11 cellular contexts compared by ENCODE assay signal in the genomic region with DNA sequence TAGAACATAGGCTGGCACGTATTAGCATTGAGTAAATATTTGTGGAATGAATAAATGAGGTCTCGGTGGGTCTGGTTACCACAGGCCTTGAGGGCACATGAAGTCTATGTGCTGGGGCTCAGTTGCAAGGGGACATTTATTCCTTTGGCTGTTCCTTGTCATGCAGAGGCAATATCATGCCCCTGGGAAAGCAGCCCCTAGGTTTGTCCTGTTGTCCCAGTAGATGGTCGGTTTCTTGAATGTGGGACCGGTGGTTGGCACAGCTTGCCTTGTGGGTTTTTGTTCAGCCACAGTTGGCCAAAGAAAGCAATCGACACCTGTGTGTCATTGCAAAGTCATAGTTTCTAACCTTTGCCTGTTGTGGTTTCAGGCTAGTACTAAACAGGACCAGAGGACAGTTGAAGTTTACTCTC. TPM values are rescaled to one million over a fixed set of nuclear protein-coding genes. Genes with fewer than 3 reads are reported as not detected.
A peak's percentile ranks its signal among the peaks of the same experiment; 100 is the strongest.
DNase-seq lines count a peak whose midpoint lies in the region; ATAC-seq and TF ChIP-seq lines count a peak whose summit lies in the region.
"Had no signal": no experiment of that assay in that cellular context is flagged by ENCODE, and none has a peak within 500 bp of the region (broad histone marks: within the 10 kb centered on the region; RNA-seq: fewer than 3 reads in every experiment).

No MANE protein-coding gene starts in this region.

- H3K4me1 ChIP-seq in body of pancreas = no peaks in the 10 kb centered on the region

- WGBS in body of pancreas, 2 donors = 88 to 90% methylated on average over 5 of the region's 5 CpGs

- no peaks in the 10 kb centered on the region for H3K9me3 ChIP-seq in body of pancreas

- no peaks in the 10 kb centered on the region for H3K36me3 ChIP-seq in body of pancreas (replicated peaks in 1 of 2; ENCODE audit: insufficient read depth in 1 of 2, low read depth in 2 of 2)
- H3K36me3 ChIP-seq: brain microvascular endothelial cell had no signal

- H3K27me3 Mint-ChIP-seq in activated CD4-positive, alpha-beta T cell treated with anti-CD3 and anti-CD28 coated beads, Interleukin-2, amount 10 ng/mL, durations not matched to agents 7 days and 5 days = no peaks in the 10 kb centered on the region

- ATAC-seq in HG02840 (IDR thresholded peaks at IDR 0.05; ENCODE audit: low FRiP score, unreplicated experiment) (peak; percentile 73), body of pancreas (no peak)
- peak; percentile 98 for ATAC-seq in stimulated activated effector memory CD8-positive, alpha-beta T cell treated with anti-CD3 and anti-CD28 coated beads, Interleukin-12 subunit alpha, Interleukin-12 subunit beta, amount 100 ng/mL, for 72 hours

- peaks cover 4% of the 10 kb centered on the region for H3K9me3 Mint-ChIP-seq in activated CD4-positive, alpha-beta T cell treated with anti-CD3 and anti-CD28 coated beads, Interleukin-2, amount 10 ng/mL, durations not matched to agents 7 days and 5 days
- no peaks in the 10 kb centered on the region for H3K9me3 Mint-ChIP-seq in stimulated activated effector memory CD8-positive, alpha-beta T cell treated with anti-CD3 and anti-CD28 coated beads, Interleukin-12 subunit alpha, Interleukin-12 subunit beta, amount 100 ng/mL, for 72 hours

- CTCF ChIA-PET in activated CD4-positive, alpha-beta T cell treated with anti-CD3 and anti-CD28 coated beads, Interleukin-2, amount 10 ng/mL, durations not matched to agents 7 days and 5 days (lab: Charles Lee) = interaction anchor here (1.1 to 2.5 kb wide), 2 partner anchors 10 to 62 kb away, joined by 4 to 9 read pairs; no protein-coding TSS in a partner anchor

- TF ChIP-seq CTCF in body of pancreas (IDR thresholded peaks at IDR 0.05) = no peak

- no peak overlapping the region for H3K4me3 Mint-ChIP-seq in activated CD4-positive, alpha-beta T cell treated with anti-CD3 and anti-CD28 coated beads, Interleukin-2, amount 10 ng/mL, durations not matched to agents 7 days and 5 days
- no peak overlapping the region for H3K4me3 Mint-ChIP-seq in stimulated activated effector memory CD8-positive, alpha-beta T cell treated with anti-CD3 and anti-CD28 coated beads, Interleukin-12 subunit alpha, Interleukin-12 subunit beta, amount 100 ng/mL, for 72 hours

- intact Hi-C loops in body of pancreas (cut with DNase I) = no loop called here

- TF ChIP-seq POLR2A in body of pancreas (IDR thresholded peaks at IDR 0.05) = no peak

- peak overlapping the region; percentile 9 for H3K27ac Mint-ChIP-seq in activated CD4-positive, alpha-beta T cell treated with anti-CD3 and anti-CD28 coated beads, Interleukin-2, amount 10 ng/mL, durations not matched to agents 7 days and 5 days
- no peak overlapping the region for H3K27ac Mint-ChIP-seq in stimulated activated effector memory CD8-positive, alpha-beta T cell treated with anti-CD3 and anti-CD28 coated beads, Interleukin-12 subunit alpha, Interleukin-12 subunit beta, amount 100 ng/mL, for 72 hours

- H3K36me3 Mint-ChIP-seq in activated CD4-positive, alpha-beta T cell treated with anti-CD3 and anti-CD28 coated beads, Interleukin-2, amount 10 ng/mL, durations not matched to agents 7 days and 5 days (ENCODE audit: low read depth) = peaks cover 70% of the 10 kb centered on the region
- peaks cover 41% of the 10 kb centered on the region for H3K36me3 Mint-ChIP-seq in stimulated activated effector memory CD8-positive, alpha-beta T cell treated with anti-CD3 and anti-CD28 coated beads, Interleukin-12 subunit alpha, Interleukin-12 subunit beta, amount 100 ng/mL, for 72 hours

- H3K27me3 ChIP-seq in body of pancreas = no peaks in the 10 kb centered on the region
- H3K27me3 ChIP-seq: brain microvascular endothelial cell had no signal

- POLR2A ChIA-PET in activated CD4-positive, alpha-beta T cell treated with anti-CD3 and anti-CD28 coated beads, Interleukin-2, amount 10 ng/mL, durations not matched to agents 7 days and 5 days (lab: Charles Lee) = no interaction called here

- no peak overlapping the region for H3K27ac ChIP-seq in body of pancreas
- H3K27ac ChIP-seq: brain microvascular endothelial cell had no signal

- H3K4me3 ChIP-seq in body of pancreas = no peak overlapping the region

- no peak for DNase-seq in activated CD4-positive, alpha-beta T cell treated with anti-CD3 and anti-CD28 coated beads, Interleukin-2, amount 10 ng/mL, durations not matched to agents 7 days and 5 days
- no peak for DNase-seq in activated CD4-positive, alpha-beta T cell treated with anti-CD3 and anti-CD28 coated beads for 1 hour
- DNase-seq in NCI-H526 (lab: John Stamatoyannopoulos, UW) (peak; percentile 14 to 40), GOT3 (lab: John Stamatoyannopoulos, UW) (no peak), body of pancreas (no peak)
- DNase-seq in stimulated activated effector memory CD8-positive, alpha-beta T cell treated with anti-CD3 and anti-CD28 coated beads, Interleukin-12 subunit alpha, Interleukin-12 subunit beta, amount 100 ng/mL, for 72 hours (ENCODE audit: low spot score in 2 of 2) = peak in 1 of 2 donors; percentile 59
- DNase-seq in stimulated activated CD4-positive, alpha-beta T cell treated with anti-CD3 and anti-CD28 coated beads, Interleukin-4, amount 100 ng/mL, for 4 hours = no peak
- DNase-seq: brain microvascular endothelial cell, NCI-H1930 had no signal

- peaks cover 38% of the 10 kb centered on the region for H3K4me1 Mint-ChIP-seq in activated CD4-positive, alpha-beta T cell treated with anti-CD3 and anti-CD28 coated beads, Interleukin-2, amount 10 ng/mL, durations not matched to agents 7 days and 5 days
- H3K4me1 Mint-ChIP-seq in stimulated activated effector memory CD8-positive, alpha-beta T cell treated with anti-CD3 and anti-CD28 coated beads, Interleukin-12 subunit alpha, Interleukin-12 subunit beta, amount 100 ng/mL, for 72 hours = peaks cover 39% of the 10 kb centered on the region

RNA-seq across cellular contexts. Expression of a gene that starts 24.7 kb away (rescaled TPM):
- total RNA-seq in activated CD4-positive, alpha-beta T cell treated with anti-CD3 and anti-CD28 coated beads, Interleukin-2, amount 10 ng/mL, durations not matched to agents 7 days and 5 days = 10 to 100 TPM; 41.4 to 45.1 TPM
- 1 to 10 TPM in 1 of 2 donors, not detected in 1; 3.6 TPM for total RNA-seq in body of pancreas
- total RNA-seq: pulmonary artery endothelial cell had no signal

Comparison
In these comparisons a context has a peak if more than half of its experiments do, and no peak if none do; other contexts are left out.
1. DNase-seq: peak in NCI-H526 (2 of 2); none in activated CD4-positive, alpha-beta T cell treated with anti-CD3 and anti-CD28 coated beads, Interleukin-2, amount 10 ng/mL, durations not matched to agents 7 days and 5 days (single experiment), activated CD4-positive, alpha-beta T cell treated with anti-CD3 and anti-CD28 coated beads for 1 hour (single experiment), GOT3 (single experiment), body of pancreas (0 of 4) and stimulated activated CD4-positive, alpha-beta T cell treated with anti-CD3 and anti-CD28 coated beads, Interleukin-4, amount 100 ng/mL, for 4 hours (0 of 2).
2. RNA of a gene that starts 24.7 kb away (total RNA-seq): 41.4 to 45.1 TPM in activated CD4-positive, alpha-beta T cell treated with anti-CD3 and anti-CD28 coated beads, Interleukin-2, amount 10 ng/mL, durations not matched to agents 7 days and 5 days; 3.6 TPM in body of pancreas; every median in the first group is over 4 times any median in the second.